9 cellular contexts compared by ENCODE assay signal in the genomic region with DNA sequence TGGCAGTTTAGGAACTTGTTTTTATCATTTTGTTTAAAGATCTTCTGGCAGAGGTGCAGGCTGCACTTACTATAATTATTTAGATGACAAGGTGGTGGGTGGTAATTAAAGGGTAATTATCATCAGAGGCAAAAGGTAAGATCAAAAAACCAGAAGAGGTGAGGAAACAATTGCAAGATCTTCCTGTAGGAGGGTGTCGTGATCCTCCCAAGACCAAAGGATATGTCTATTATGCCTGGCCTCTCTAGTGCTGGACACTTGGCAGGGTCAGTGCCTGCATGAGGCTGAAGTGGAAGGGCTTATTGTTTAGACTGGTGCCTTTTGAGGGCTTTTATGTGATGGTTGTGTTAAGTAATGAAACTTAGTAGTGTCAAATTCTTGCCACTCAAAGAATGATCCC. TPM values are rescaled to one million over a fixed set of nuclear protein-coding genes. Genes with fewer than 3 reads are reported as not detected.
DNase-seq lines count a peak whose midpoint lies in the region; ATAC-seq and TF ChIP-seq lines count a peak whose summit lies in the region.
"Had no signal": no experiment of that assay in that cellular context is flagged by ENCODE, and none has a peak within 500 bp of the region (broad histone marks: within the 10 kb centered on the region; RNA-seq: fewer than 3 reads in every experiment).

No MANE protein-coding gene starts in this region.

- peaks cover 52% of the 10 kb centered on the region for H3K4me1 Mint-ChIP-seq in stimulated activated naive CD8-positive, alpha-beta T cell treated with anti-CD3 and anti-CD28 coated beads, Interleukin-15, Interleukin-2, amounts not matched to agents 100 ng/mL and 50 ng/mL, for 24 hours (ENCODE audit: low read depth)

- H3K36me3 Mint-ChIP-seq in stimulated activated naive CD8-positive, alpha-beta T cell treated with anti-CD3 and anti-CD28 coated beads, Interleukin-15, Interleukin-2, amounts not matched to agents 100 ng/mL and 50 ng/mL, for 24 hours (ENCODE audit: low read depth) = peaks cover 15% of the 10 kb centered on the region
- H3K36me3 Mint-ChIP-seq: IgD-negative memory B cell had no signal

- no peaks in the 10 kb centered on the region for H3K27me3 Mint-ChIP-seq in stimulated activated naive CD8-positive, alpha-beta T cell treated with anti-CD3 and anti-CD28 coated beads, Interleukin-15, Interleukin-2, amounts not matched to agents 100 ng/mL and 50 ng/mL, for 24 hours
- H3K27me3 Mint-ChIP-seq: IgD-negative memory B cell had no signal

- no peak for TF ChIP-seq POLR2A in GM18505 (IDR thresholded peaks at IDR 0.05; ENCODE audit: borderline replicate concordance, extremely low read depth, insufficient read depth, insufficient read length)

- in situ Hi-C loops in SK-MEL-5 (cut with HindIII; ENCODE audit: low pct_unique_long_range_greater_than_20kb, low sequenced_read_pairs) = no loop called here

- peak overlapping the region; percentile 31 for H3K27ac Mint-ChIP-seq in stimulated activated naive CD8-positive, alpha-beta T cell treated with anti-CD3 and anti-CD28 coated beads, Interleukin-15, Interleukin-2, amounts not matched to agents 100 ng/mL and 50 ng/mL, for 24 hours

- ATAC-seq in stimulated activated naive CD8-positive, alpha-beta T cell treated with anti-CD3 and anti-CD28 coated beads, Interleukin-15, Interleukin-2, amounts not matched to agents 100 U/mL and 50 U/mL, for 24 hours = no peak
- ATAC-seq in GM18505 (IDR thresholded peaks at IDR 0.05; ENCODE audit: unreplicated experiment) = no peak
- no peak for ATAC-seq in GM19328 (IDR thresholded peaks at IDR 0.05; ENCODE audit: unreplicated experiment)

- no peaks in the 10 kb centered on the region for H3K9me3 Mint-ChIP-seq in stimulated activated naive CD8-positive, alpha-beta T cell treated with anti-CD3 and anti-CD28 coated beads, Interleukin-15, Interleukin-2, amounts not matched to agents 100 ng/mL and 50 ng/mL, for 24 hours
- H3K9me3 Mint-ChIP-seq: IgD-negative memory B cell had no signal

- peak overlapping the region; percentile 98 for H3K4me3 Mint-ChIP-seq in stimulated activated naive CD8-positive, alpha-beta T cell treated with anti-CD3 and anti-CD28 coated beads, Interleukin-15, Interleukin-2, amounts not matched to agents 100 ng/mL and 50 ng/mL, for 24 hours

- no peak for DNase-seq in stimulated activated naive CD8-positive, alpha-beta T cell treated with anti-CD3 and anti-CD28 coated beads, Interleukin-15, Interleukin-2, amounts not matched to agents 100 U/mL and 50 U/mL, for 24 hours
- peak; percentile 14 for DNase-seq in SK-MEL-5 (ENCODE audit: low read depth, low spot score)
- peak; percentile 45 for DNase-seq in globus pallidus (ENCODE audit: low spot score)
- no peak for DNase-seq in NCI-H1105 treated with DMSO at 0.1 percent for 48 hours (lab: John Stamatoyannopoulos, UW)
- DNase-seq in T-helper 9 cell = no peak

RNA-seq across cellular contexts. Expression of gene WAPL, which starts 1.8 kb away (rescaled TPM):
- total RNA-seq in SK-MEL-5 (2014; rRNA removed; shearing (Covaris generic)) = 24.5 and 29.6 TPM in 2 replicates
- polyA plus RNA-seq in SK-MEL-5 (2015; cell fraction: cytosol; rRNA removed) = 13.0 and 18.5 TPM in 2 replicates
- 16.8 and 19.0 TPM in 2 replicates for polyA plus RNA-seq in SK-MEL-5 (2015; cell fraction: nucleus; rRNA removed)

Comparison
In these comparisons a context has a peak if more than half of its experiments do, and no peak if none do; other contexts are left out.
1. DNase-seq: peak in SK-MEL-5 (single experiment) and globus pallidus (single experiment); none in stimulated activated naive CD8-positive, alpha-beta T cell treated with anti-CD3 and anti-CD28 coated beads, Interleukin-15, Interleukin-2, amounts not matched to agents 100 U/mL and 50 U/mL, for 24 hours (single experiment), NCI-H1105 treated with DMSO at 0.1 percent for 48 hours (single experiment) and T-helper 9 cell (single experiment).